Comparison of ENCODE assay signal across 13 cellular contexts in the genomic region with DNA sequence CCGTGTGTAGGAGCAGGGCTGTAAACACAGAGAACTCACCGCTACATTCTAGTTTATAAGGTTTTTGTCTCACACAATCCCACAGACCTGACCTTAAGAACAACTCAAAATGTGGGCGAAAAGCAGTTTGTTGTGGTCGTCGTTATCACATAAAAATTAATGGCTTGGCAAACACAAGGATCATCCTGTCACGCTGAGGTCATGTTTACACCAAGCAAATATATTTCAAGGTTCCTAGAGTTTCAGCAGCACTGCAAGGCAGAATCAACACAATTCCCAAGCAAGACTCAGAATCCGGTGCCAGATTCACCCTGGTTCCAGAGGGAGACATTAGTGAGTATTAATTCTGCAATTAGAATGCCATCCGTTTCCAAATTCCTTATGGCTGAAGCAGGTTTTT. TPM values are rescaled to one million over a fixed set of nuclear protein-coding genes. Genes with fewer than 3 reads are reported as not detected.
DNase-seq lines count a peak whose midpoint lies in the region; ATAC-seq and TF ChIP-seq lines count a peak whose summit lies in the region.
"Had no signal": no experiment of that assay in that cellular context is flagged by ENCODE, and none has a peak within 500 bp of the region (broad histone marks: within the 10 kb centered on the region; RNA-seq: fewer than 3 reads in every experiment).

No MANE protein-coding gene starts in this region.

- H3K27ac Mint-ChIP-seq in activated CD4-positive, alpha-beta T cell treated with anti-CD3 and anti-CD28 coated beads for 36 hours = no peak overlapping the region

- H3K27me3 Mint-ChIP-seq in activated CD4-positive, alpha-beta T cell treated with anti-CD3 and anti-CD28 coated beads for 36 hours = no peaks in the 10 kb centered on the region

- CTCF ChIA-PET in activated CD4-positive, alpha-beta T cell treated with anti-CD3 and anti-CD28 coated beads for 36 hours (lab: Charles Lee) = no interaction called here

- POLR2A ChIA-PET in activated CD4-positive, alpha-beta T cell treated with anti-CD3 and anti-CD28 coated beads for 36 hours (lab: Charles Lee) = no interaction called here

- TF ChIP-seq CTCF in fibroblast of the aortic adventitia (IDR thresholded peaks at IDR 0.05; ENCODE audit: insufficient read depth, low read length) = no peak

- ATAC-seq in activated CD4-positive, alpha-beta T cell treated with anti-CD3 and anti-CD28 coated beads for 36 hours = no peak
- ATAC-seq in HG02884 (IDR thresholded peaks at IDR 0.05; ENCODE audit: unreplicated experiment) (no peak), GM19023 (IDR thresholded peaks at IDR 0.05; ENCODE audit: unreplicated experiment) (no peak)

- DNase-seq in EL (peak; percentile 79), NCI-H446 treated with DMSO at 0.1 percent for 48 hours (lab: John Stamatoyannopoulos, UW) (peak; percentile 4), fibroblast of the aortic adventitia (ENCODE audit: low read depth) (peak; percentile 78), skeletal muscle cell (ENCODE audit: low read depth) (peak; percentile 77)
- no peak for DNase-seq in effector CD4-positive, alpha-beta T cell
- DNase-seq in activated CD4-positive, alpha-beta T cell treated with anti-CD3 and anti-CD28 coated beads for 36 hours = no peak
- DNase-seq: amniotic stem cell, Calu3, NCI-H1105 treated with DMSO at 0.1 percent for 48 hours had no signal

- H3K36me3 Mint-ChIP-seq in activated CD4-positive, alpha-beta T cell treated with anti-CD3 and anti-CD28 coated beads for 36 hours (ENCODE audit: low read depth) = no peaks in the 10 kb centered on the region

- H3K9me3 Mint-ChIP-seq in activated CD4-positive, alpha-beta T cell treated with anti-CD3 and anti-CD28 coated beads for 36 hours (ENCODE audit: low read depth) = no peaks in the 10 kb centered on the region

- H3K4me1 Mint-ChIP-seq in activated CD4-positive, alpha-beta T cell treated with anti-CD3 and anti-CD28 coated beads for 36 hours = peaks cover 12% of the 10 kb centered on the region

- H3K4me3 ChIP-seq in fibroblast of the aortic adventitia (ENCODE audit: low read depth, low read length) = no peak overlapping the region
- H3K4me3 ChIP-seq in skeletal muscle cell (ENCODE audit: low read depth, low read length) = no peak overlapping the region
- H3K4me3 ChIP-seq: skin epidermis had no signal

- no peak overlapping the region for H3K4me3 Mint-ChIP-seq in activated CD4-positive, alpha-beta T cell treated with anti-CD3 and anti-CD28 coated beads for 36 hours

- intact Hi-C loops in activated CD4-positive, alpha-beta T cell treated with anti-CD3 and anti-CD28 coated beads for 36 hours (cut with DNase I, micrococcal nuclease) = no loop called here

RNA-seq across cellular contexts. Expression of gene MAP1LC3B2, which starts 30.1 kb away (rescaled TPM):
- total RNA-seq in fibroblast of the aortic adventitia (ENCODE audit: low replicate concordance) = not detected in 2 replicates
- total RNA-seq in activated CD4-positive, alpha-beta T cell treated with anti-CD3 and anti-CD28 coated beads for 36 hours = 1 to 10 TPM in 1 of 2 experiments, not detected in 1; 1.8 TPM
- total RNA-seq: urinary bladder had no signal

Comparison
In these comparisons a context has a peak if more than half of its experiments do, and no peak if none do; other contexts are left out.
1. DNase-seq: peak in EL (single experiment), NCI-H446 treated with DMSO at 0.1 percent for 48 hours (single experiment), fibroblast of the aortic adventitia (single experiment) and skeletal muscle cell (single experiment); none in effector CD4-positive, alpha-beta T cell (single experiment) and activated CD4-positive, alpha-beta T cell treated with anti-CD3 and anti-CD28 coated beads for 36 hours (single experiment).